15 cellular contexts compared by ENCODE assay signal in genomic region chr3:188404124-188404523, GRCh38.
"Had no signal": no experiment of that assay in that cellular context is flagged by ENCODE, and none has a peak within 500 bp of the region (broad histone marks: within the 10 kb centered on the region; RNA-seq: fewer than 3 reads in every experiment).

No MANE protein-coding gene starts in this region.

- H3K9me3 ChIP-seq: adrenal gland, gastrocnemius medialis, lower lobe of right lung, spleen, tibial artery, uterus had no signal

- H3K4me1 ChIP-seq: uterus had no signal

- H3K36me3 ChIP-seq: gastrocnemius medialis, uterus had no signal

- H3K27ac ChIP-seq: adrenal gland, gastrocnemius medialis, heart left ventricle, lower lobe of right lung, uterus had no signal

- H3K4me3 ChIP-seq: adrenal gland, gastrocnemius medialis, heart left ventricle, lower lobe of right lung, spleen, tibial artery, uterus had no signal

- ATAC-seq: gastrocnemius medialis, left colon, lower lobe of right lung, sciatic nerve, T-helper 17 cell had no signal

- DNase-seq: activated CD4-positive, alpha-beta T cell treated with anti-CD3 and anti-CD28 coated beads for 4 hours; activated CD8-positive, alpha-beta memory T cell treated with anti-CD3 and anti-CD28 coated beads for 24 hours; activated naive CD4-positive, alpha-beta T cell treated with Interleukin-2 at 50 U/mL for 16 hours; adrenal gland; endodermal cell; gastrocnemius medialis; heart left ventricle; left colon; lower lobe of right lung; stimulated activated CD4-positive, alpha-beta T cell treated with anti-CD3 and anti-CD28 coated beads, Interleukin-1b, Interleukin-23, amount 100 ng/mL, for 48 hours; T-helper 17 cell; tibial artery; uterus had no signal

- H3K27me3 ChIP-seq: adrenal gland, gastrocnemius medialis, heart left ventricle, spleen, tibial artery, uterus had no signal
